1 cellular context compared by ENCODE assay signal in genomic region chr5:56124885-56125250, GRCh38.
TF ChIP-seq lines count a peak whose summit lies in the region.

No MANE protein-coding gene starts in this region.

TF ChIP-seq in K562, 482 proteins besides CTCF, POLR2A, EP300 and RAD21 (continued from another document and continues in another):
- TF ChIP-seq ZNF318 (IDR thresholded peaks at IDR 0.05; ENCODE audit: borderline replicate concordance in 1 of 2, low read depth in 1 of 2) (no peak), MCM5 (IDR thresholded peaks at IDR 0.05; ENCODE audit: low read depth) (no peak), SMARCE1 (IDR thresholded peaks at IDR 0.05) (no peak), ZNF311 (CRISPR knock-in tag; IDR thresholded peaks at IDR 0.05) (peak; percentile 60; the same call in 1 of the 2 replicates), NKRF (IDR thresholded peaks at IDR 0.05; ENCODE audit: borderline replicate concordance) (no peak), HDAC8 (tag; IDR thresholded peaks at IDR 0.05) (no peak), SNRNP70 (optimal IDR thresholded peaks at IDR 0.05; ENCODE audit: low read depth, low read length) (no peak), BACH1 (tag; IDR thresholded peaks at IDR 0.05) (no peak), TSHZ1 (CRISPR knock-in tag; IDR thresholded peaks at IDR 0.05) (no peak), CEBPG (CRISPR knock-in tag; IDR thresholded peaks at IDR 0.05) (no peak), CEBPG (tag; conservative IDR thresholded peaks at IDR 0.05 in 1 of 2, IDR thresholded peaks at IDR 0.05 in 1 of 2) (peak in 1 of 2 experiments; percentile 17; a peak in 1 of 4 replicates), ZNF347 (CRISPR knock-in tag; IDR thresholded peaks at IDR 0.05; ENCODE audit: low read depth) (no peak), ZNF253 (CRISPR knock-in tag; conservative IDR thresholded peaks at IDR 0.05) (no peak), NR2C1 (IDR thresholded peaks at IDR 0.05) (no peak), NR2C1 (tag; IDR thresholded peaks at IDR 0.05) (no peak; the same call in 1 of the 2 replicates), HNRNPK (IDR thresholded peaks at IDR 0.05; ENCODE audit: low read depth, low read length, poor library complexity, severe bottlenecking) (no peak)
- TF ChIP-seq, protein P1, sequence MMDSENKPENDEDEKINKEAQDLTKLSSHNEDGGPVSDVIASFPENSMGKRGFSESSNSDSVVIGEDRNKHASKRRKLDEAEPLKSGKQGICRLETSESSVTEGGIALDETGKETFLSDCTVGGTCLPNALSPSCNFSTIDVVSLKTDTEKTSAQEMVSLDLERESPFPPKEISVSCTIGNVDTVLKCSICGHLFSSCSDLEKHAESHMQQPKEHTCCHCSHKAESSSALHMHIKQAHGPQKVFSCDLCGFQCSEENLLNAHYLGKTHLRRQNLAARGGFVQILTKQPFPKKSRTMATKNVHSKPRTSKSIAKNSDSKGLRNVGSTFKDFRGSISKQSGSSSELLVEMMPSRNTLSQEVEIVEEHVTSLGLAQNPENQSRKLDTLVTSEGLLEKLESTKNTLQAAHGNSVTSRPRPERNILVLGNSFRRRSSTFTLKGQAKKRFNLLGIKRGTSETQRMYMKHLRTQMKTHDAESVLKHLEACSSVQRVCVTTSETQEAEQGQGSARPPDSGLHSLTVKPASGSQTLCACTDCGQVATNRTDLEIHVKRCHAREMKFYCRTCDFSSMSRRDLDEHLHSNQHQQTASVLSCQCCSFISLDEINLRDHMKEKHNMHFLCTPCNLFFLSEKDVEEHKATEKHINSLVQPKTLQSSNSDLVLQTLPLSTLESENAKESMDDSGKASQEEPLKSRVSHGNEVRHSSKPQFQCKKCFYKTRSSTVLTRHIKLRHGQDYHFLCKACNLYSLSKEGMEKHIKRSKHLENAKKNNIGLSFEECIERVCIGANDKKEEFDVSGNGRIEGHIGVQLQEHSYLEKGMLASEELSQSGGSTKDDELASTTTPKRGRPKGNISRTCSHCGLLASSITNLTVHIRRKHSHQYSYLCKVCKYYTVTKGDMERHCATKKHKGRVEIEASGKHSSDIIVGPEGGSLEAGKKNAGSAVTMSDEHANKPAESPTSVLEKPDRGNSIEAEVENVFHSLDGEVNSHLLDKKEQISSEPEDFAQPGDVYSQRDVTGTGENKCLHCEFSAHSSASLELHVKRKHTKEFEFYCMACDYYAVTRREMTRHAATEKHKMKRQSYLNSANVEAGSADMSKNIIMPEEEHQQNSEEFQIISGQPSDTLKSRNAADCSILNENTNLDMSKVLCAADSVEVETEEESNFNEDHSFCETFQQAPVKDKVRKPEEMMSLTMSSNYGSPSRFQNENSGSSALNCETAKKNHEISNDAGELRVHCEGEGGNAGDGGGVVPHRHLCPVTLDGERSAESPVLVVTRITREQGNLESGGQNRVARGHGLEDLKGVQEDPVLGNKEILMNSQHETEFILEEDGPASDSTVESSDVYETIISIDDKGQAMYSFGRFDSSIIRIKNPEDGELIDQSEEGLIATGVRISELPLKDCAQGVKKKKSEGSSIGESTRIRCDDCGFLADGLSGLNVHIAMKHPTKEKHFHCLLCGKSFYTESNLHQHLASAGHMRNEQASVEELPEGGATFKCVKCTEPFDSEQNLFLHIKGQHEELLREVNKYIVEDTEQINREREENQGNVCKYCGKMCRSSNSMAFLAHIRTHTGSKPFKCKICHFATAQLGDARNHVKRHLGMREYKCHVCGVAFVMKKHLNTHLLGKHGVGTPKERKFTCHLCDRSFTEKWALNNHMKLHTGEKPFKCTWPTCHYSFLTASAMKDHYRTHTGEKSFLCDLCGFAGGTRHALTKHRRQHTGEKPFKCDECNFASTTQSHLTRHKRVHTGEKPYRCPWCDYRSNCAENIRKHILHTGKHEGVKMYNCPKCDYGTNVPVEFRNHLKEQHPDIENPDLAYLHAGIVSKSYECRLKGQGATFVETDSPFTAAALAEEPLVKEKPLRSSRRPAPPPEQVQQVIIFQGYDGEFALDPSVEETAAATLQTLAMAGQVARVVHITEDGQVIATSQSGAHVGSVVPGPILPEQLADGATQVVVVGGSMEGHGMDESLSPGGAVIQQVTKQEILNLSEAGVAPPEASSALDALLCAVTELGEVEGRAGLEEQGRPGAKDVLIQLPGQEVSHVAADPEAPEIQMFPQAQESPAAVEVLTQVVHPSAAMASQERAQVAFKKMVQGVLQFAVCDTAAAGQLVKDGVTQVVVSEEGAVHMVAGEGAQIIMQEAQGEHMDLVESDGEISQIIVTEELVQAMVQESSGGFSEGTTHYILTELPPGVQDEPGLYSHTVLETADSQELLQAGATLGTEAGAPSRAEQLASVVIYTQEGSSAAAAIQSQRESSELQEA (IDR thresholded peaks at IDR 0.05; ENCODE audit: low read depth) = no peak
- TF ChIP-seq, protein P2, sequence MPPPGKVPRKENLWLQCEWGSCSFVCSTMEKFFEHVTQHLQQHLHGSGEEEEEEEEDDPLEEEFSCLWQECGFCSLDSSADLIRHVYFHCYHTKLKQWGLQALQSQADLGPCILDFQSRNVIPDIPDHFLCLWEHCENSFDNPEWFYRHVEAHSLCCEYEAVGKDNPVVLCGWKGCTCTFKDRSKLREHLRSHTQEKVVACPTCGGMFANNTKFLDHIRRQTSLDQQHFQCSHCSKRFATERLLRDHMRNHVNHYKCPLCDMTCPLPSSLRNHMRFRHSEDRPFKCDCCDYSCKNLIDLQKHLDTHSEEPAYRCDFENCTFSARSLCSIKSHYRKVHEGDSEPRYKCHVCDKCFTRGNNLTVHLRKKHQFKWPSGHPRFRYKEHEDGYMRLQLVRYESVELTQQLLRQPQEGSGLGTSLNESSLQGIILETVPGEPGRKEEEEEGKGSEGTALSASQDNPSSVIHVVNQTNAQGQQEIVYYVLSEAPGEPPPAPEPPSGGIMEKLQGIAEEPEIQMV (tag; conservative IDR thresholded peaks at IDR 0.05; ENCODE audit: low read depth) = 0 out of 2 replicates have a peak, but pooled peaks have one; percentile 18
- TF ChIP-seq, protein P3, sequence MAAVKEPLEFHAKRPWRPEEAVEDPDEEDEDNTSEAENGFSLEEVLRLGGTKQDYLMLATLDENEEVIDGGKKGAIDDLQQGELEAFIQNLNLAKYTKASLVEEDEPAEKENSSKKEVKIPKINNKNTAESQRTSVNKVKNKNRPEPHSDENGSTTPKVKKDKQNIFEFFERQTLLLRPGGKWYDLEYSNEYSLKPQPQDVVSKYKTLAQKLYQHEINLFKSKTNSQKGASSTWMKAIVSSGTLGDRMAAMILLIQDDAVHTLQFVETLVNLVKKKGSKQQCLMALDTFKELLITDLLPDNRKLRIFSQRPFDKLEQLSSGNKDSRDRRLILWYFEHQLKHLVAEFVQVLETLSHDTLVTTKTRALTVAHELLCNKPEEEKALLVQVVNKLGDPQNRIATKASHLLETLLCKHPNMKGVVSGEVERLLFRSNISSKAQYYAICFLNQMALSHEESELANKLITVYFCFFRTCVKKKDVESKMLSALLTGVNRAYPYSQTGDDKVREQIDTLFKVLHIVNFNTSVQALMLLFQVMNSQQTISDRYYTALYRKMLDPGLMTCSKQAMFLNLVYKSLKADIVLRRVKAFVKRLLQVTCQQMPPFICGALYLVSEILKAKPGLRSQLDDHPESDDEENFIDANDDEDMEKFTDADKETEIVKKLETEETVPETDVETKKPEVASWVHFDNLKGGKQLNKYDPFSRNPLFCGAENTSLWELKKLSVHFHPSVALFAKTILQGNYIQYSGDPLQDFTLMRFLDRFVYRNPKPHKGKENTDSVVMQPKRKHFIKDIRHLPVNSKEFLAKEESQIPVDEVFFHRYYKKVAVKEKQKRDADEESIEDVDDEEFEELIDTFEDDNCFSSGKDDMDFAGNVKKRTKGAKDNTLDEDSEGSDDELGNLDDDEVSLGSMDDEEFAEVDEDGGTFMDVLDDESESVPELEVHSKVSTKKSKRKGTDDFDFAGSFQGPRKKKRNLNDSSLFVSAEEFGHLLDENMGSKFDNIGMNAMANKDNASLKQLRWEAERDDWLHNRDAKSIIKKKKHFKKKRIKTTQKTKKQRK (IDR thresholded peaks at IDR 0.05; ENCODE audit: borderline replicate concordance, low read depth, low read length) = no peak
- TF ChIP-seq, protein P4, sequence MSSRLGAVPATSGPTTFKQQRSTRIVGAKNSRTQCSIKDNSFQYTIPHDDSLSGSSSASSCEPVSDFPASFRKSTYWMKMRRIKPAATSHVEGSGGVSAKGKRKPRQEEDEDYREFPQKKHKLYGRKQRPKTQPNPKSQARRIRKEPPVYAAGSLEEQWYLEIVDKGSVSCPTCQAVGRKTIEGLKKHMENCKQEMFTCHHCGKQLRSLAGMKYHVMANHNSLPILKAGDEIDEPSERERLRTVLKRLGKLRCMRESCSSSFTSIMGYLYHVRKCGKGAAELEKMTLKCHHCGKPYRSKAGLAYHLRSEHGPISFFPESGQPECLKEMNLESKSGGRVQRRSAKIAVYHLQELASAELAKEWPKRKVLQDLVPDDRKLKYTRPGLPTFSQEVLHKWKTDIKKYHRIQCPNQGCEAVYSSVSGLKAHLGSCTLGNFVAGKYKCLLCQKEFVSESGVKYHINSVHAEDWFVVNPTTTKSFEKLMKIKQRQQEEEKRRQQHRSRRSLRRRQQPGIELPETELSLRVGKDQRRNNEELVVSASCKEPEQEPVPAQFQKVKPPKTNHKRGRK (tag; IDR thresholded peaks at IDR 0.05) = peak; percentile 65
